ENCODE assay signal across 1 cellular context in genomic region chr11:102451693-102452460, GRCh38.
TF ChIP-seq lines count a peak whose summit lies in the region.

No MANE protein-coding gene starts in this region.

TF ChIP-seq in HepG2, 621 proteins besides CTCF, POLR2A, EP300 and RAD21 (continued from another document and continues in another):
- peak; percentile 84 for TF ChIP-seq ZNF292 (CRISPR knock-in tag; IDR thresholded peaks at IDR 0.05; ENCODE audit: borderline replicate concordance, low read depth)
- TF ChIP-seq PITX1 (CRISPR knock-in tag; IDR thresholded peaks at IDR 0.05) = peak; percentile 98
- TF ChIP-seq, protein P1, sequence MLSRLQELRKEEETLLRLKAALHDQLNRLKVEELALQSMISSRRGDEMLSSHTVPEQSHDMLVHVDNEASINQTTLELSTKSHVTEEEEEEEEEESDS (CRISPR knock-in tag; IDR thresholded peaks at IDR 0.05; ENCODE audit: borderline replicate concordance) = no peak
- peak; percentile 46; the same call in 1 of the 2 replicates for TF ChIP-seq AFF4 (CRISPR knock-in tag; IDR thresholded peaks at IDR 0.05)
- peak; percentile 81; the same call in 1 of the 2 replicates for TF ChIP-seq TFAP4 (IDR thresholded peaks at IDR 0.05; ENCODE audit: borderline replicate concordance, low read depth)
- peak; percentile 61 for TF ChIP-seq TFDP2 (CRISPR knock-in tag; IDR thresholded peaks at IDR 0.05)
- TF ChIP-seq TAF1 (CRISPR knock-in tag; IDR thresholded peaks at IDR 0.05) = peak; percentile 49; the same call in 1 of the 2 replicates
- no peak for TF ChIP-seq ZNF326 (CRISPR knock-in tag; IDR thresholded peaks at IDR 0.05; ENCODE audit: borderline replicate concordance)
- peak; percentile 62; the same call in 1 of the 2 replicates for TF ChIP-seq ZNF878 (CRISPR knock-in tag; IDR thresholded peaks at IDR 0.05)
- peak; percentile 73 for TF ChIP-seq KMT2B (CRISPR knock-in tag; IDR thresholded peaks at IDR 0.05)
- 0 out of 2 replicates have a peak, but pooled peaks have one; percentile 26 for TF ChIP-seq ZNF605 (CRISPR knock-in tag; IDR thresholded peaks at IDR 0.05)
- TF ChIP-seq, protein P2, sequence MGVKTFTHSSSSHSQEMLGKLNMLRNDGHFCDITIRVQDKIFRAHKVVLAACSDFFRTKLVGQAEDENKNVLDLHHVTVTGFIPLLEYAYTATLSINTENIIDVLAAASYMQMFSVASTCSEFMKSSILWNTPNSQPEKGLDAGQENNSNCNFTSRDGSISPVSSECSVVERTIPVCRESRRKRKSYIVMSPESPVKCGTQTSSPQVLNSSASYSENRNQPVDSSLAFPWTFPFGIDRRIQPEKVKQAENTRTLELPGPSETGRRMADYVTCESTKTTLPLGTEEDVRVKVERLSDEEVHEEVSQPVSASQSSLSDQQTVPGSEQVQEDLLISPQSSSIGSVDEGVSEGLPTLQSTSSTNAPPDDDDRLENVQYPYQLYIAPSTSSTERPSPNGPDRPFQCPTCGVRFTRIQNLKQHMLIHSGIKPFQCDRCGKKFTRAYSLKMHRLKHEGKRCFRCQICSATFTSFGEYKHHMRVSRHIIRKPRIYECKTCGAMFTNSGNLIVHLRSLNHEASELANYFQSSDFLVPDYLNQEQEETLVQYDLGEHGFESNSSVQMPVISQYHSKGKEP (CRISPR knock-in tag; IDR thresholded peaks at IDR 0.05) = no peak
- TF ChIP-seq, protein P3, sequence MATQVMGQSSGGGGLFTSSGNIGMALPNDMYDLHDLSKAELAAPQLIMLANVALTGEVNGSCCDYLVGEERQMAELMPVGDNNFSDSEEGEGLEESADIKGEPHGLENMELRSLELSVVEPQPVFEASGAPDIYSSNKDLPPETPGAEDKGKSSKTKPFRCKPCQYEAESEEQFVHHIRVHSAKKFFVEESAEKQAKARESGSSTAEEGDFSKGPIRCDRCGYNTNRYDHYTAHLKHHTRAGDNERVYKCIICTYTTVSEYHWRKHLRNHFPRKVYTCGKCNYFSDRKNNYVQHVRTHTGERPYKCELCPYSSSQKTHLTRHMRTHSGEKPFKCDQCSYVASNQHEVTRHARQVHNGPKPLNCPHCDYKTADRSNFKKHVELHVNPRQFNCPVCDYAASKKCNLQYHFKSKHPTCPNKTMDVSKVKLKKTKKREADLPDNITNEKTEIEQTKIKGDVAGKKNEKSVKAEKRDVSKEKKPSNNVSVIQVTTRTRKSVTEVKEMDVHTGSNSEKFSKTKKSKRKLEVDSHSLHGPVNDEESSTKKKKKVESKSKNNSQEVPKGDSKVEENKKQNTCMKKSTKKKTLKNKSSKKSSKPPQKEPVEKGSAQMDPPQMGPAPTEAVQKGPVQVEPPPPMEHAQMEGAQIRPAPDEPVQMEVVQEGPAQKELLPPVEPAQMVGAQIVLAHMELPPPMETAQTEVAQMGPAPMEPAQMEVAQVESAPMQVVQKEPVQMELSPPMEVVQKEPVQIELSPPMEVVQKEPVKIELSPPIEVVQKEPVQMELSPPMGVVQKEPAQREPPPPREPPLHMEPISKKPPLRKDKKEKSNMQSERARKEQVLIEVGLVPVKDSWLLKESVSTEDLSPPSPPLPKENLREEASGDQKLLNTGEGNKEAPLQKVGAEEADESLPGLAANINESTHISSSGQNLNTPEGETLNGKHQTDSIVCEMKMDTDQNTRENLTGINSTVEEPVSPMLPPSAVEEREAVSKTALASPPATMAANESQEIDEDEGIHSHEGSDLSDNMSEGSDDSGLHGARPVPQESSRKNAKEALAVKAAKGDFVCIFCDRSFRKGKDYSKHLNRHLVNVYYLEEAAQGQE (IDR thresholded peaks at IDR 0.05; ENCODE audit: borderline replicate concordance in 1 of 2, low read depth in 1 of 2, low read length in 2 of 2) = peak in 1 of 2 experiments; percentile 58; a peak in 1 of 4 replicates
- peak; percentile 81 for TF ChIP-seq PAXIP1 (CRISPR knock-in tag; conservative IDR thresholded peaks at IDR 0.05)
- peak; percentile 69; the same call in 1 of the 2 replicates for TF ChIP-seq ZNF710 (CRISPR knock-in tag; IDR thresholded peaks at IDR 0.05; ENCODE audit: borderline replicate concordance)
- TF ChIP-seq, protein P4, sequence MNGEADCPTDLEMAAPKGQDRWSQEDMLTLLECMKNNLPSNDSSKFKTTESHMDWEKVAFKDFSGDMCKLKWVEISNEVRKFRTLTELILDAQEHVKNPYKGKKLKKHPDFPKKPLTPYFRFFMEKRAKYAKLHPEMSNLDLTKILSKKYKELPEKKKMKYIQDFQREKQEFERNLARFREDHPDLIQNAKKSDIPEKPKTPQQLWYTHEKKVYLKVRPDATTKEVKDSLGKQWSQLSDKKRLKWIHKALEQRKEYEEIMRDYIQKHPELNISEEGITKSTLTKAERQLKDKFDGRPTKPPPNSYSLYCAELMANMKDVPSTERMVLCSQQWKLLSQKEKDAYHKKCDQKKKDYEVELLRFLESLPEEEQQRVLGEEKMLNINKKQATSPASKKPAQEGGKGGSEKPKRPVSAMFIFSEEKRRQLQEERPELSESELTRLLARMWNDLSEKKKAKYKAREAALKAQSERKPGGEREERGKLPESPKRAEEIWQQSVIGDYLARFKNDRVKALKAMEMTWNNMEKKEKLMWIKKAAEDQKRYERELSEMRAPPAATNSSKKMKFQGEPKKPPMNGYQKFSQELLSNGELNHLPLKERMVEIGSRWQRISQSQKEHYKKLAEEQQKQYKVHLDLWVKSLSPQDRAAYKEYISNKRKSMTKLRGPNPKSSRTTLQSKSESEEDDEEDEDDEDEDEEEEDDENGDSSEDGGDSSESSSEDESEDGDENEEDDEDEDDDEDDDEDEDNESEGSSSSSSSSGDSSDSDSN (CRISPR knock-in tag; IDR thresholded peaks at IDR 0.05) = peak; percentile 59
- 0 out of 2 replicates have a peak, but pooled peaks have one; percentile 22 for TF ChIP-seq ZHX1 (CRISPR knock-in tag; IDR thresholded peaks at IDR 0.05; ENCODE audit: low read depth)
- peak; percentile 78; the same call in 1 of the 2 replicates for TF ChIP-seq HOXA5 (CRISPR knock-in tag; IDR thresholded peaks at IDR 0.05)
- peak; percentile 56; the same call in 1 of the 2 replicates for TF ChIP-seq ZNF768 (CRISPR knock-in tag; IDR thresholded peaks at IDR 0.05)
- no peak for TF ChIP-seq NPAS2 (CRISPR knock-in tag; IDR thresholded peaks at IDR 0.05; ENCODE audit: borderline replicate concordance)
- peak; percentile 76 for TF ChIP-seq BHLHE40 (IDR thresholded peaks at IDR 0.05; ENCODE audit: low read length)
- TF ChIP-seq AKAP8 (CRISPR knock-in tag; IDR thresholded peaks at IDR 0.05) = peak; percentile 70; the same call in 1 of the 2 replicates
- TF ChIP-seq FOXP4 (CRISPR knock-in tag; IDR thresholded peaks at IDR 0.05) = peak; percentile 89
- TF ChIP-seq KDM5A (IDR thresholded peaks at IDR 0.05; ENCODE audit: borderline replicate concordance, low read length) = peak; percentile 48; the same call in 1 of the 2 replicates
